ENCODE assay signal across 15 cellular contexts in the genomic region with DNA sequence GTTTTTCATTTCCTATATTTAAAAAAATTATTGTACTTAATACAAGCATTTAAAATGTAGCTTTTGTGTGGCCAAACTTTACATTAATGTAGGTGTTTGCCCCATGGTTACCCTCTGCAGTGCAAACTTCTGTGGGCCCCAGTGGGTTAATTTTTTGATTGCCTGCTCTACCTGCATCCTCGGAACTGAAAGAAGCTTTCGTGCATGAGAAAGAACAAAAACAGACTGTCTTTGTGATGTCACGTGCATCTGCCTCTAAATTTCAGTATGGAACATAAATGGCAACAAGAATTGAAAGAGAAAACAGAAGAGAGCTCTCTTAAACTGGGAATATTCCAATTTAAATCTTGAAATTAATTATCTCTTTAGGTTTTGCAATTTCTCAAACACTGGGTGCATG.
"Had no signal": no experiment of that assay in that cellular context is flagged by ENCODE, and none has a peak within 500 bp of the region (broad histone marks: within the 10 kb centered on the region; RNA-seq: fewer than 3 reads in every experiment).

No MANE protein-coding gene starts in this region.

- H3K4me2 ChIP-seq: hepatocyte, smooth muscle cell had no signal

- H3K79me2 ChIP-seq: hepatocyte had no signal

- DNase-seq: dermis blood vessel endothelial cell; foreskin melanocyte; head of caudate nucleus; kidney; left cardiac atrium; left ventricle myocardium inferior; lower lobe of right lung; natural killer cell; ovary; right cardiac atrium; stimulated activated CD4-positive, alpha-beta T cell treated with anti-CD3 and anti-CD28 coated beads, Interleukin-2, amount 100 ng/mL, for 48 hours; stimulated activated naive CD4-positive, alpha-beta T cell treated with Interleukin-2 at 50 U/mL for 16 hours; trophoblast cell had no signal

- H2AFZ ChIP-seq: hepatocyte had no signal

- H3K27ac ChIP-seq: hepatocyte, left ventricle myocardium inferior, lower lobe of right lung, ovary had no signal

- H3K9me3 ChIP-seq: left ventricle myocardium inferior, lower lobe of right lung, ovary had no signal

- ATAC-seq: left cardiac atrium, lower lobe of right lung, natural killer cell, right cardiac atrium had no signal

- H3K4me3 ChIP-seq: hepatocyte, left ventricle myocardium inferior, lower lobe of right lung, ovary, smooth muscle cell had no signal

- H3K4me1 ChIP-seq: left ventricle myocardium inferior, lower lobe of right lung had no signal

- H3K27me3 ChIP-seq: hepatocyte, ovary had no signal

- H3K36me3 ChIP-seq: left ventricle myocardium inferior, lower lobe of right lung, ovary had no signal
